8 cellular contexts compared by ENCODE assay signal in the genomic region with DNA sequence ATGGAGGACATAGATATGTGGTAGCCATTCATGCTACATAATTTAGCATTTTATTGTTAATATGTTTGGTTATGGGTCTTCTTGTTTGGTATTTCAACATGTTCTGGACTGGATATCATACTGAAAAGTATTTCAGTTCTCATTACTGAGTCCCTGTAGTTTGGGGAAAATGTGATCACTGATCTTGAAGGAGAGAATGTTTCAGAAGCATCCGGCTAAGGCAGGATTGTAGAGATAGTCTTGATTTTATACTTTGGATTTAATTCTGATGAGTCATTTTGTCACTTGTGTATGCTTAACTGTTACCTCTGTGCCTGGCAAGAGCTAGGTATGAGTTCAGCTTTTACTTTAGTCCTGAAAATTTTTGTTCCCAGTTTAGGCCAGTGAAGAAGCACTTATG. TPM values are rescaled to one million over a fixed set of nuclear protein-coding genes. Genes with fewer than 3 reads are reported as not detected.
DNase-seq lines count a peak whose midpoint lies in the region; ATAC-seq, FAIRE-seq and TF ChIP-seq lines count a peak whose summit lies in the region.

No MANE protein-coding gene starts in this region.

- H3K4me3 ChIP-seq in trophoblast cell (ENCODE audit: low read depth, low read length): no peak overlapping the region

- H2BK5ac ChIP-seq in trophoblast cell (ENCODE audit: low read depth, low read length, poor library complexity): no peak overlapping the region

- H3K18ac ChIP-seq in trophoblast cell (ENCODE audit: low read length): no peak overlapping the region

- POLR2A ChIA-PET in GM10248 (lab: Yijun Ruan, JAX): interaction anchor here (0.5 to 4.2 kb wide), 8 partner anchors 9 to 175 kb away, joined by 3 to 32 read pairs (median 6); no protein-coding TSS in a partner anchor

- TF ChIP-seq CTCF in Calu3 (IDR thresholded peaks at IDR 0.05; ENCODE audit: unreplicated experiment) (no peak), GM10248 (IDR thresholded peaks at IDR 0.05; ENCODE audit: control extremely low read depth, extremely low read depth, low read depth, missing control alignments) (no peak)

- H2AK5ac ChIP-seq in trophoblast cell (ENCODE audit: low read length): no peak overlapping the region

- no peak for DNase-seq in Calu3
- peak; percentile 55 for DNase-seq in RCC 7860 (ENCODE audit: low spot score)
- no peak for DNase-seq in epithelial cell of prostate (ENCODE audit: low read depth, low spot score)
- DNase-seq in trophoblast cell: peak in 1 of 2 donors; percentile 59
- no peak for DNase-seq in NCI-H1436 treated with DMSO at 0.1 percent for 48 hours (lab: John Stamatoyannopoulos, UW)
- DNase-seq in GM10248 (ENCODE audit: extremely low spot score): no peak
- DNase-seq in iPS-NIHi7 (ENCODE audit: extremely low spot score): no peak

- H2BK120ac ChIP-seq in trophoblast cell (ENCODE audit: insufficient read depth, low read length, poor library complexity): no peak overlapping the region

- no peak overlapping the region for H3K14ac ChIP-seq in trophoblast cell (ENCODE audit: low read length)

- H4K12ac ChIP-seq in trophoblast cell (ENCODE audit: low read depth, low read length): no peak overlapping the region

- H3K4me1 Mint-ChIP-seq in Calu3 (ENCODE audit: low read depth, unreplicated experiment): peaks cover 67% of the 10 kb centered on the region

- H4K8ac ChIP-seq in trophoblast cell (ENCODE audit: low read depth, low read length): no peak overlapping the region

- H3K27ac ChIP-seq in epithelial cell of prostate (peak overlapping the region; percentile 98), trophoblast cell (ENCODE audit: low read depth, low read length) (no peak overlapping the region)

- H3K9ac ChIP-seq in trophoblast cell (ENCODE audit: low read length): no peak overlapping the region

- peaks cover 9 to 18% of the 10 kb centered on the region in 2 experiments for H3K4me1 ChIP-seq in trophoblast cell (ENCODE audit: control insufficient read depth in 1 of 2, insufficient read depth in 2 of 2, low read length in 2 of 2)

- H3K4ac ChIP-seq in trophoblast cell (ENCODE audit: low read depth, low read length): peak overlapping the region; percentile 71

- H3K27ac Mint-ChIP-seq in Calu3 (ENCODE audit: unreplicated experiment): peak overlapping the region; percentile 100

- no CpG with 5 or more reads among the region's 1 CpG for WGBS in trophoblast cell (ENCODE audit: extremely low coverage, insufficient coverage, insufficient read length)

- H3K9me3 Mint-ChIP-seq in Calu3 (ENCODE audit: low read depth, unreplicated experiment): no peaks in the 10 kb centered on the region

- H3K27me3 ChIP-seq in trophoblast cell (ENCODE audit: insufficient read depth, low read length): no peaks in the 10 kb centered on the region

- no peak overlapping the region for H4K91ac ChIP-seq in trophoblast cell (ENCODE audit: low read depth, low read length)

- intact Hi-C loops in Calu3 (cut with micrococcal nuclease; ENCODE audit: unreplicated experiment): loop anchor here (2.0 kb wide), 1 partner anchor 14 kb away; no protein-coding TSS in a partner anchor

- ATAC-seq in HG03432 (IDR thresholded peaks at IDR 0.05; ENCODE audit: unreplicated experiment): no peak

- CTCF ChIA-PET in Calu3 (lab: Charles Lee): interaction anchor here (0.7 to 3.7 kb wide), 14 partner anchors 9 to 192 kb away, joined by 3 to 24 read pairs (median 6); no protein-coding TSS in a partner anchor
- CTCF ChIA-PET in GM10248 (lab: Yijun Ruan, JAX): interaction anchor here (1.0 to 4.0 kb wide), 11 partner anchors 9 to 1974 kb away, joined by 3 to 42 read pairs (median 4); no protein-coding TSS in a partner anchor

- peaks cover 7% of the 10 kb centered on the region in 2 experiments for H3K36me3 ChIP-seq in trophoblast cell (ENCODE audit: control insufficient read depth in 1 of 2, insufficient read depth in 2 of 2, low read length in 2 of 2)

- no peak overlapping the region for H2BK12ac ChIP-seq in trophoblast cell (ENCODE audit: low read length)

- peak overlapping the region; percentile 80 for H3K4me3 Mint-ChIP-seq in Calu3 (ENCODE audit: low read depth, unreplicated experiment)

- H3K36me3 Mint-ChIP-seq in Calu3 (ENCODE audit: insufficient read depth, unreplicated experiment): peaks cover 90% of the 10 kb centered on the region

- peak; percentile 45 for FAIRE-seq in RCC 7860 (lab: Jason Lieb, UNC)

- peaks cover 22% of the 10 kb centered on the region for H3K79me2 ChIP-seq in trophoblast cell (ENCODE audit: control insufficient read depth, insufficient read depth, low read length, poor library complexity)

- peaks cover 5% of the 10 kb centered on the region for H3K79me1 ChIP-seq in trophoblast cell (ENCODE audit: low read length)

- no peaks in the 10 kb centered on the region for H3K9me3 ChIP-seq in trophoblast cell (ENCODE audit: insufficient read depth, low read depth, low read length)

- H3K23ac ChIP-seq in trophoblast cell (ENCODE audit: low read length): no peak overlapping the region

- H3K4me2 ChIP-seq in trophoblast cell (ENCODE audit: low read length): no peak overlapping the region

- no peak overlapping the region for H2AFZ ChIP-seq in trophoblast cell (ENCODE audit: insufficient read depth, low read length, poor library complexity)

- no peaks in the 10 kb centered on the region for H3K27me3 Mint-ChIP-seq in Calu3 (ENCODE audit: unreplicated experiment)

- no TSS peak for BruUV-seq in Calu3 (replicated peaks; lab: Mats Ljungman, UMichigan)

RNA-seq across cellular contexts. Expression of gene CHD2, which starts 7.1 kb away (rescaled TPM):
- 127 and 140 TPM in 2 replicates for total RNA-seq in Calu3 (2022)
- polyA plus RNA-seq in trophoblast cell (2013): 98.2 and 104 TPM in 2 replicates
